In genomic region chr4:64584981-64585557, GRCh38 we compare ENCODE assay signal across 8 cellular contexts.
DNase-seq lines count a peak whose midpoint lies in the region; TF ChIP-seq lines count a peak whose summit lies in the region.

No MANE protein-coding gene starts in this region.

- POLR2A ChIA-PET in GM10248 (lab: Yijun Ruan, JAX) = no interaction called here

- peak; percentile 54 for TF ChIP-seq CTCF in GM10248 (IDR thresholded peaks at IDR 0.05; ENCODE audit: control extremely low read depth, extremely low read depth, low read depth, missing control alignments)
- peak in 4 of 7 experiments; percentile 15 to 56 (median 32) for TF ChIP-seq CTCF in stomach (IDR thresholded peaks at IDR 0.05)

- H3K27me3 ChIP-seq in stomach = no peaks in the 10 kb centered on the region

- TF ChIP-seq EP300 in Ishikawa (IDR thresholded peaks at IDR 0.05; ENCODE audit: borderline replicate concordance) (no peak), stomach (IDR thresholded peaks at IDR 0.05) (no peak)

- 29 to 30% (median 29%) methylated on average over 6 of the region's 6 CpGs for WGBS in stomach, 5 donors

- H3K27ac ChIP-seq in stomach = no peak overlapping the region

- peaks cover 0 to 6% (median 0%) of the 10 kb centered on the region in 4 donors for H3K4me1 ChIP-seq in stomach

- peaks cover 0 to 12% (median 6%) of the 10 kb centered on the region in 4 donors for H3K9me3 ChIP-seq in stomach

- CTCF ChIA-PET in GM10248 (lab: Yijun Ruan, JAX) = interaction anchor here (1.2 to 1.7 kb wide), 2 partner anchors 8 to 21 kb away, joined by 5 to 6 read pairs; no protein-coding TSS in a partner anchor

- DNase-seq in AG08395 (ENCODE audit: low spot score) (peak; percentile 6), GM10248 (ENCODE audit: extremely low spot score) (peak; percentile 8), SHP77 treated with DMSO at 0.1 percent for 48 hours (lab: John Stamatoyannopoulos, UW) (peak; percentile 41), fibroblast of the conjunctiva (ENCODE audit: low read depth) (peak; percentile 43), stomach (no peak), hepatic stellate cell (ENCODE audit: low spot score) (no peak)
- no peak for DNase-seq in stimulated activated CD8-positive, alpha-beta memory T cell treated with anti-CD3 and anti-CD28 coated beads, Interleukin-4, amount 100 ng/mL, for 48 hours

- no peak for TF ChIP-seq POLR2A in stomach (IDR thresholded peaks at IDR 0.05)

- intact Hi-C loops in stomach (cut with DNase I; ENCODE audit: low total_unique reads) = no loop called here

- H3K4me3 ChIP-seq in stomach = no peak overlapping the region

- no peaks in the 10 kb centered on the region for H3K36me3 ChIP-seq in stomach

- TF ChIP-seq RAD21 in Ishikawa (IDR thresholded peaks at IDR 0.05; ENCODE audit: low read depth) = peak; percentile 63

TF ChIP-seq in Ishikawa, 13 proteins besides CTCF, POLR2A, EP300 and RAD21:
- TF ChIP-seq CEBPB (IDR thresholded peaks at IDR 0.05) = no peak
- no peak for TF ChIP-seq USF1 (IDR thresholded peaks at IDR 0.05)
- TF ChIP-seq REST (IDR thresholded peaks at IDR 0.05; ENCODE audit: low read depth) = no peak
- TF ChIP-seq TCF12 (IDR thresholded peaks at IDR 0.05; ENCODE audit: low read depth) = no peak
- no peak for TF ChIP-seq MAX (IDR thresholded peaks at IDR 0.05)
- no peak for TF ChIP-seq YY1 (IDR thresholded peaks at IDR 0.05; ENCODE audit: low read depth)
- no peak for TF ChIP-seq NFIC (IDR thresholded peaks at IDR 0.05)
- TF ChIP-seq FOXM1 (IDR thresholded peaks at IDR 0.05; ENCODE audit: borderline replicate concordance, low read depth) = no peak
- TF ChIP-seq ZBTB7A (IDR thresholded peaks at IDR 0.05; ENCODE audit: low read depth) = no peak
- TF ChIP-seq CREB1 (IDR thresholded peaks at IDR 0.05; ENCODE audit: low read depth) = no peak
- no peak for TF ChIP-seq TAF1 (IDR thresholded peaks at IDR 0.05; ENCODE audit: low read depth)
- no peak for TF ChIP-seq EGR1 (IDR thresholded peaks at IDR 0.05)
- no peak for TF ChIP-seq TEAD4 (IDR thresholded peaks at IDR 0.05)

Comparison
In these comparisons a context has a peak if more than half of its experiments do, and no peak if none do; other contexts are left out.
1. DNase-seq: peak in AG08395 (single experiment), GM10248 (single experiment), SHP77 treated with DMSO at 0.1 percent for 48 hours (single experiment) and fibroblast of the conjunctiva (single experiment); none in stomach (single experiment), stimulated activated CD8-positive, alpha-beta memory T cell treated with anti-CD3 and anti-CD28 coated beads, Interleukin-4, amount 100 ng/mL, for 48 hours (single experiment) and hepatic stellate cell (single experiment).